In the genomic region with DNA sequence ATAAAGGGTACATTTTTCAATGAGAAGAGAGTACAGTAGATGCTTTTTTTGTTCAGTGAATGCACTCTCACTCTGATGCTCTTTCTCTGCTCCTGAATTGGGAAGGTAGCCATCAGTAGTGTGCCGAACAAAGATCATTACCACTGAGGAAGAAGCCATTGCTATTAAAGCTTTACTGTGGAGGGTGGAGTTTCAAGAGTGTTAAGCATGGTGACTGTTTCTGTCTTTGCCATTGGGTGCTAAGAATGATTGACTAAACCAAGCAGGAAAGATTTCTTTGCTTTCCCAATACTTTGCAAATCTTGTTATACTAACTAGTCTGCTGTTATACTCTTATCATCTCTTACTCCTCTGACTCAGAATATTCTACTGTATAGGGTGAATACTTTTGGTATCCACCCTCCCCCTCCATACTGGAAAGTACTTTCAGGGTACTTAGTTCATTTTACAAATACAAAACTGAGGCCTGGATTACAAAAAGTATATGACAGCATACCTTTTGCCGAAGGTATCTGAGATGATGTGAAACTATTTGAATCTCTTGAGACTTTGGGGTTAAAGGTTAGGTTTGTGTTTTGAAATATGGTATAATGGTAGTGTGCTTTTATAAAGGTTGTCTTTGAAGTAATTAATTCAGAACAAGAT, we compare ENCODE assay signal across 1 cellular context.
TF ChIP-seq lines count a peak whose summit lies in the region.

No MANE protein-coding gene starts in this region.

TF ChIP-seq in GM12878, 131 proteins besides CTCF, POLR2A, EP300 and RAD21 (continued from another document):
- 0 out of 2 replicates have a peak, but pooled peaks have one; percentile 30 for TF ChIP-seq SIN3A (IDR thresholded peaks at IDR 0.05; ENCODE audit: low read depth, low read length)
- TF ChIP-seq MEF2B (IDR thresholded peaks at IDR 0.05; ENCODE audit: partially characterized antibody, poor library complexity, severe bottlenecking): peak; percentile 27
- no peak for TF ChIP-seq NFXL1 (IDR thresholded peaks at IDR 0.05; ENCODE audit: borderline replicate concordance)
- TF ChIP-seq, protein P1, sequence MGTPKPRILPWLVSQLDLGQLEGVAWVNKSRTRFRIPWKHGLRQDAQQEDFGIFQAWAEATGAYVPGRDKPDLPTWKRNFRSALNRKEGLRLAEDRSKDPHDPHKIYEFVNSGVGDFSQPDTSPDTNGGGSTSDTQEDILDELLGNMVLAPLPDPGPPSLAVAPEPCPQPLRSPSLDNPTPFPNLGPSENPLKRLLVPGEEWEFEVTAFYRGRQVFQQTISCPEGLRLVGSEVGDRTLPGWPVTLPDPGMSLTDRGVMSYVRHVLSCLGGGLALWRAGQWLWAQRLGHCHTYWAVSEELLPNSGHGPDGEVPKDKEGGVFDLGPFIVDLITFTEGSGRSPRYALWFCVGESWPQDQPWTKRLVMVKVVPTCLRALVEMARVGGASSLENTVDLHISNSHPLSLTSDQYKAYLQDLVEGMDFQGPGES (IDR thresholded peaks at IDR 0.05): no peak
- TF ChIP-seq NFYA (IDR thresholded peaks at IDR 0.05; ENCODE audit: borderline replicate concordance, low read depth, low read length): no peak
- TF ChIP-seq, protein P2, sequence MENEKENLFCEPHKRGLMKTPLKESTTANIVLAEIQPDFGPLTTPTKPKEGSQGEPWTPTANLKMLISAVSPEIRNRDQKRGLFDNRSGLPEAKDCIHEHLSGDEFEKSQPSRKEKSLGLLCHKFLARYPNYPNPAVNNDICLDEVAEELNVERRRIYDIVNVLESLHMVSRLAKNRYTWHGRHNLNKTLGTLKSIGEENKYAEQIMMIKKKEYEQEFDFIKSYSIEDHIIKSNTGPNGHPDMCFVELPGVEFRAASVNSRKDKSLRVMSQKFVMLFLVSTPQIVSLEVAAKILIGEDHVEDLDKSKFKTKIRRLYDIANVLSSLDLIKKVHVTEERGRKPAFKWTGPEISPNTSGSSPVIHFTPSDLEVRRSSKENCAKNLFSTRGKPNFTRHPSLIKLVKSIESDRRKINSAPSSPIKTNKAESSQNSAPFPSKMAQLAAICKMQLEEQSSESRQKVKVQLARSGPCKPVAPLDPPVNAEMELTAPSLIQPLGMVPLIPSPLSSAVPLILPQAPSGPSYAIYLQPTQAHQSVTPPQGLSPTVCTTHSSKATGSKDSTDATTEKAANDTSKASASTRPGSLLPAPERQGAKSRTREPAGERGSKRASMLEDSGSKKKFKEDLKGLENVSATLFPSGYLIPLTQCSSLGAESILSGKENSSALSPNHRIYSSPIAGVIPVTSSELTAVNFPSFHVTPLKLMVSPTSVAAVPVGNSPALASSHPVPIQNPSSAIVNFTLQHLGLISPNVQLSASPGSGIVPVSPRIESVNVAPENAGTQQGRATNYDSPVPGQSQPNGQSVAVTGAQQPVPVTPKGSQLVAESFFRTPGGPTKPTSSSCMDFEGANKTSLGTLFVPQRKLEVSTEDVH (IDR thresholded peaks at IDR 0.05; ENCODE audit: low read depth, partially characterized antibody): no peak
- TF ChIP-seq, protein P3, sequence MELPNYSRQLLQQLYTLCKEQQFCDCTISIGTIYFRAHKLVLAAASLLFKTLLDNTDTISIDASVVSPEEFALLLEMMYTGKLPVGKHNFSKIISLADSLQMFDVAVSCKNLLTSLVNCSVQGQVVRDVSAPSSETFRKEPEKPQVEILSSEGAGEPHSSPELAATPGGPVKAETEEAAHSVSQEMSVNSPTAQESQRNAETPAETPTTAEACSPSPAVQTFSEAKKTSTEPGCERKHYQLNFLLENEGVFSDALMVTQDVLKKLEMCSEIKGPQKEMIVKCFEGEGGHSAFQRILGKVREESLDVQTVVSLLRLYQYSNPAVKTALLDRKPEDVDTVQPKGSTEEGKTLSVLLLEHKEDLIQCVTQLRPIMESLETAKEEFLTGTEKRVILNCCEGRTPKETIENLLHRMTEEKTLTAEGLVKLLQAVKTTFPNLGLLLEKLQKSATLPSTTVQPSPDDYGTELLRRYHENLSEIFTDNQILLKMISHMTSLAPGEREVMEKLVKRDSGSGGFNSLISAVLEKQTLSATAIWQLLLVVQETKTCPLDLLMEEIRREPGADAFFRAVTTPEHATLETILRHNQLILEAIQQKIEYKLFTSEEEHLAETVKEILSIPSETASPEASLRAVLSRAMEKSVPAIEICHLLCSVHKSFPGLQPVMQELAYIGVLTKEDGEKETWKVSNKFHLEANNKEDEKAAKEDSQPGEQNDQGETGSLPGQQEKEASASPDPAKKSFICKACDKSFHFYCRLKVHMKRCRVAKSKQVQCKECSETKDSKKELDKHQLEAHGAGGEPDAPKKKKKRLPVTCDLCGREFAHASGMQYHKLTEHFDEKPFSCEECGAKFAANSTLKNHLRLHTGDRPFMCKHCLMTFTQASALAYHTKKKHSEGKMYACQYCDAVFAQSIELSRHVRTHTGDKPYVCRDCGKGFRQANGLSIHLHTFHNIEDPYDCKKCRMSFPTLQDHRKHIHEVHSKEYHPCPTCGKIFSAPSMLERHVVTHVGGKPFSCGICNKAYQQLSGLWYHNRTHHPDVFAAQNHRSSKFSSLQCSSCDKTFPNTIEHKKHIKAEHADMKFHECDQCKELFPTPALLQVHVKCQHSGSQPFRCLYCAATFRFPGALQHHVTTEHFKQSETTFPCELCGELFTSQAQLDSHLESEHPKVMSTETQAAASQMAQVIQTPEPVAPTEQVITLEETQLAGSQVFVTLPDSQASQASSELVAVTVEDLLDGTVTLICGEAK (IDR thresholded peaks at IDR 0.05; ENCODE audit: borderline replicate concordance): no peak; the same call in 1 of the 2 replicates
- peak; percentile 37; the same call in 1 of the 2 replicates for TF ChIP-seq NR2F1 (conservative IDR thresholded peaks at IDR 0.05)
- TF ChIP-seq RUNX3 (IDR thresholded peaks at IDR 0.05; ENCODE audit: low read length): no peak
- TF ChIP-seq, protein P4, sequence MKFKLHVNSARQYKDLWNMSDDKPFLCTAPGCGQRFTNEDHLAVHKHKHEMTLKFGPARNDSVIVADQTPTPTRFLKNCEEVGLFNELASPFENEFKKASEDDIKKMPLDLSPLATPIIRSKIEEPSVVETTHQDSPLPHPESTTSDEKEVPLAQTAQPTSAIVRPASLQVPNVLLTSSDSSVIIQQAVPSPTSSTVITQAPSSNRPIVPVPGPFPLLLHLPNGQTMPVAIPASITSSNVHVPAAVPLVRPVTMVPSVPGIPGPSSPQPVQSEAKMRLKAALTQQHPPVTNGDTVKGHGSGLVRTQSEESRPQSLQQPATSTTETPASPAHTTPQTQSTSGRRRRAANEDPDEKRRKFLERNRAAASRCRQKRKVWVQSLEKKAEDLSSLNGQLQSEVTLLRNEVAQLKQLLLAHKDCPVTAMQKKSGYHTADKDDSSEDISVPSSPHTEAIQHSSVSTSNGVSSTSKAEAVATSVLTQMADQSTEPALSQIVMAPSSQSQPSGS (IDR thresholded peaks at IDR 0.05; ENCODE audit: low read length): 0 out of 2 replicates have a peak, but pooled peaks have one; percentile 17
- TF ChIP-seq SMARCA5 (IDR thresholded peaks at IDR 0.05): no peak
- peak; percentile 53; the same call in 1 of the 2 replicates for TF ChIP-seq POLR2AphosphoS5 (IDR thresholded peaks at IDR 0.05; ENCODE audit: low read length)
- TF ChIP-seq EED (IDR thresholded peaks at IDR 0.05; ENCODE audit: low read depth): no peak
- TF ChIP-seq RAD51 (IDR thresholded peaks at IDR 0.05): peak; percentile 10; the same call in 1 of the 2 replicates
